ENCODE assay signal across 16 cellular contexts in genomic region chr18:73549236-73549635, GRCh38.
"Had no signal": no experiment of that assay in that cellular context is flagged by ENCODE, and none has a peak within 500 bp of the region (broad histone marks: within the 10 kb centered on the region; RNA-seq: fewer than 3 reads in every experiment).

No MANE protein-coding gene starts in this region.

- H3K27ac ChIP-seq: coronary artery, neutrophil, tibial artery, uterus had no signal

- H3K9me3 ChIP-seq: neutrophil, tibial artery, uterus had no signal

- H3K36me3 ChIP-seq: neutrophil, tibial artery, uterus had no signal

- H3K4me1 ChIP-seq: tibial artery, uterus had no signal

- H3K27me3 ChIP-seq: neutrophil, tibial artery, uterus had no signal

- ATAC-seq: activated CD4-positive, CD25-positive, alpha-beta regulatory T cell treated with anti-CD3 and anti-CD28 coated beads, Interleukin-2, amount 50 U/mL, for 24 hours; activated naive CD4-positive, alpha-beta T cell treated with anti-CD3 and anti-CD28 coated beads, Interleukin-2, amount 50 U/mL, for 72 hours; right cardiac atrium; stimulated activated memory B cell treated with anti-CD40 and anti-IgM and Interleukin-4, amounts not matched to agents 10 μg/mL and 1 μg/mL and 100 μg/mL, for 72 hours had no signal

- H3K4me3 ChIP-seq: coronary artery, lung, tibial artery, uterus had no signal

- DNase-seq: activated effector memory CD4-positive, alpha-beta T cell treated with anti-CD3 and anti-CD28 coated beads, Interleukin-2, amount 50 U/mL, for 16 hours; activated T-cell treated with anti-CD3 and anti-CD28 coated beads, Interleukin-2, amount 50 U/mL, for 1 hour; amniotic stem cell; effector CD8-positive, alpha-beta T cell; glutamatergic neuron; naive B cell; right cardiac atrium; small intestine; tibial artery; uterus had no signal
